In the genomic region with DNA sequence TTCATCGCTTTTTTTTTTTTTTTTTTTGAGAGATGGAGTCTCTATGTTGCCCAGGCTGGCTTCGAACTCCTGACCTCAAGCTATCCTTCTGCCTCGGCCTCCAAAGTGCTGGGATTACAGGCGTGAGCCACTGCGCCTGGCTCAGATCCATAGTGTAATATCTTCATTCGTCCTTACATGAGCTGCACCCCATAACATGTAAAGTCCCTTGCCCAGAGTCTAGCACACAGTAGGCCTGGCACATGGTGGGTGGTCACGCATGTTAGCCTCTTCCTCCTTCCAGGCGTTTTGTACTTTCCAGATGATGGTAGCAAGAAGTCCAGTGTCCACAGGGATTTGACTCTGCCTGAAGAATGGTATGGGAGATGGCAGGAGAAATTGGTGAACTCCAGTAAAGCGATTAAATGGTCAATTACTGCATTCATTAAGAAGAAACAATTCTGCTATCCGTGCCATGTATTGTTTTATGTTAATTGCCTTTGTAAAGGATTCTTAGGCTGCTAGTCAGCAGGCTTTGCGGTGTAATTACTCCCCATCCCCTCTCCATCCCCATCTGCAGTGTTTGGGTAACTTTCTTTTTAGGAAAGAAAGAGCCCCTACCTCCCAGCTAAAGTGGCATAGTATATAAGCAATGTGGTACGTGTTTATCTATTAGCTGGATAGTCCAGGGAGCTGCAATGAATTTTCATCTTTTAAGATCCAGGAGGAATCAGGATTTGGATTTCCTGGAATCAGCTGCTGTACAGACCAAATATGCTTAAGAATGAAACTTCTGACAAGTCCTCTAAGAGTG, we compare ENCODE assay signal across 8 cellular contexts. TPM values are rescaled to one million over a fixed set of nuclear protein-coding genes. Genes with fewer than 3 reads are reported as not detected.
A peak's percentile ranks its signal among the peaks of the same experiment; 100 is the strongest.
DNase-seq lines count a peak whose midpoint lies in the region; ATAC-seq and TF ChIP-seq lines count a peak whose summit lies in the region.

No MANE protein-coding gene starts in this region.

- H3K79me2 ChIP-seq in OCI-LY7 (ENCODE audit: insufficient read depth, low read depth, low read length) = no peaks in the 10 kb centered on the region

- H3K27ac Mint-ChIP-seq in CD14-positive monocyte = peak overlapping the region in 4 of 7 donors; percentile 24 to 81 (median 44)
- H3K27ac Mint-ChIP-seq in endothelial cell (ENCODE audit: unreplicated experiment) = peak overlapping the region; percentile 79

- H3K9me2 ChIP-seq in OCI-LY7 (ENCODE audit: insufficient read depth, low read length) = no peaks in the 10 kb centered on the region

- H3K4me1 Mint-ChIP-seq in CD14-positive monocyte (peaks cover 36% of the 10 kb centered on the region), endothelial cell (ENCODE audit: unreplicated experiment) (peaks cover 7% of the 10 kb centered on the region)

- ATAC-seq in GM21447 (IDR thresholded peaks at IDR 0.05; ENCODE audit: unreplicated experiment) = no peak
- no peak for ATAC-seq in GM18519 (IDR thresholded peaks at IDR 0.05; ENCODE audit: low FRiP score, unreplicated experiment)
- no peak for ATAC-seq in HG03045 (IDR thresholded peaks at IDR 0.05; ENCODE audit: unreplicated experiment)

- H3K4me3 ChIP-seq in OCI-LY7 (ENCODE audit: low read depth, low read length, poor library complexity, severe bottlenecking) = peak overlapping the region; percentile 80
- H3K4me3 ChIP-seq in neutrophil (ENCODE audit: low read depth in 1 of 2, low read length in 1 of 2) = peak overlapping the region; percentile 64 to 76

- BruUV-seq in OCI-LY7 (replicated peaks; lab: Mats Ljungman, UMichigan) = TSS peak; percentile 55

- peaks cover 93% of the 10 kb centered on the region for H3K27me3 ChIP-seq in neutrophil

- no peak overlapping the region for H3K27ac ChIP-seq in OCI-LY7 (ENCODE audit: low read depth, low read length, poor library complexity, severe bottlenecking)
- H3K27ac ChIP-seq in neutrophil = no peak overlapping the region

- CTCF ChIA-PET in OCI-LY7 (lab: Charles Lee; ENCODE audit: unreplicated experiment) = no interaction called here

- H3K4me1 ChIP-seq in OCI-LY7 (ENCODE audit: insufficient read depth, low read length, poor library complexity, severe bottlenecking) (peaks cover 6% of the 10 kb centered on the region), neutrophil (ENCODE audit: control insufficient read depth in 1 of 2, insufficient read depth in 1 of 2, low read depth in 1 of 2, low read length in 1 of 2) (peaks cover 24 to 33% of the 10 kb centered on the region in 2 experiments)

- intact Hi-C loops in CD14-positive monocyte (cut with micrococcal nuclease) = loop anchor here in 1 of 2 donors (10.0 kb wide), 1 partner anchor 288 kb away; no protein-coding TSS in a partner anchor
- intact Hi-C loops in OCI-LY7 (cut with micrococcal nuclease; ENCODE audit: unreplicated experiment) = no loop called here

- no peaks in the 10 kb centered on the region for H3K36me3 ChIP-seq in OCI-LY7 (ENCODE audit: insufficient read depth, low read length)
- no peaks in the 10 kb centered on the region for H3K36me3 ChIP-seq in neutrophil

- H3K9me3 ChIP-seq in OCI-LY7 (ENCODE audit: low read length) (no peaks in the 10 kb centered on the region), neutrophil (no peaks in the 10 kb centered on the region)

- no peak for TF ChIP-seq CTCF in CD14-positive monocyte (IDR thresholded peaks at IDR 0.05)
- TF ChIP-seq CTCF in OCI-LY7 (conservative IDR thresholded peaks at IDR 0.05; ENCODE audit: low read length) = no peak
- no peak for TF ChIP-seq CTCF in endothelial cell (IDR thresholded peaks at IDR 0.05; ENCODE audit: unreplicated experiment)
- no peak for TF ChIP-seq CTCF in neutrophil (IDR thresholded peaks at IDR 0.05)

- peaks cover 4 to 5% of the 10 kb centered on the region in 2 donors for H3K36me3 Mint-ChIP-seq in CD14-positive monocyte
- H3K36me3 Mint-ChIP-seq in endothelial cell (ENCODE audit: low read depth, unreplicated experiment) = peaks cover 11% of the 10 kb centered on the region

- peak overlapping the region; percentile 100 for H3K4me2 ChIP-seq in OCI-LY7 (ENCODE audit: low read length)

- no peaks in the 10 kb centered on the region for H4K20me1 ChIP-seq in OCI-LY7 (ENCODE audit: insufficient read depth, low read length)

- DNase-seq in CD14-positive monocyte (ENCODE audit: low spot score) = no peak
- no peak for DNase-seq in OCI-LY7 (ENCODE audit: low spot score)
- DNase-seq in endothelial cell (ENCODE audit: low spot score) = no peak
- no peak for DNase-seq in NCI-H1105 treated with DMSO at 0.1 percent for 48 hours (lab: John Stamatoyannopoulos, UW)

- H3K9me3 Mint-ChIP-seq in CD14-positive monocyte (peaks cover 0 to 7% (median 2%) of the 10 kb centered on the region in 7 donors), endothelial cell (ENCODE audit: unreplicated experiment) (no peaks in the 10 kb centered on the region)

- H3K4me3 Mint-ChIP-seq in CD14-positive monocyte (peak overlapping the region; percentile 91 to 97), endothelial cell (ENCODE audit: unreplicated experiment) (peak overlapping the region; percentile 97)

- H3K27me3 Mint-ChIP-seq in CD14-positive monocyte (ENCODE audit: low read depth in 3 of 3) (peaks cover 38 to 60% (median 48%) of the 10 kb centered on the region in 3 donors), endothelial cell (ENCODE audit: unreplicated experiment) (peaks cover 13% of the 10 kb centered on the region)

- H2AFZ ChIP-seq in OCI-LY7 (ENCODE audit: low read length) = no peak overlapping the region

- POLR2A ChIA-PET in OCI-LY7 (lab: Charles Lee) = no interaction called here

RNA-seq across cellular contexts. Expression of gene TPST1, which starts 1.2 kb away (rescaled TPM):
- polyA plus RNA-seq in CD14-positive monocyte = 1 to 10 TPM in 1 of 2 donors, under 1 TPM in 1; 0.54 to 4.8 TPM
- total RNA-seq in OCI-LY7 (2014; rRNA removed; shearing (Covaris generic)) = 6.6 and 11.4 TPM in 2 replicates
- 3.5 and 6.3 TPM in 2 replicates for total RNA-seq in OCI-LY7 (2022)
- total RNA-seq in endothelial cell (ENCODE audit: unreplicated experiment) = 17.7 TPM
